Comparison of ENCODE assay signal across 10 cellular contexts in the genomic region with DNA sequence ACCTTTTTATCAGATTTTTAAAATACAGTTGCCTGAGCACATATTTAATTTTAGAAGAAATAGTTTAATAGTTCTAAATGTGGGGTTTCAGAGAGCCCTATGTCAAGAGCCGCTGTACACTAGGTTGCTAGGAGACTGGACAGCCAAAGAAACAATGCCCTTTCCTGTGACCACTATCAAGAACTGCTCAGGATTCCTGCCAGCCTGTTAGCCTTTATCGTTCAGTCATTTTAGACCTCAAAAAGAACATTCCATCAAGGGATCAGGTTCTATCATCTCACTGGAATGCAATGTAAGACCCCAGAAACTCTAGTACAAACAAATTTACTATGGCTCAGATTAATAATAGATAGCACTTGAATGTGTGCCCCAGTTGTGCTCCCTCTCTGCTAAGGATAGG.
DNase-seq lines count a peak whose midpoint lies in the region; ATAC-seq and TF ChIP-seq lines count a peak whose summit lies in the region.
"Had no signal": no experiment of that assay in that cellular context is flagged by ENCODE, and none has a peak within 500 bp of the region (broad histone marks: within the 10 kb centered on the region; RNA-seq: fewer than 3 reads in every experiment).

No MANE protein-coding gene starts in this region.

- no peaks in the 10 kb centered on the region for H3K36me3 ChIP-seq in breast epithelium
- H3K36me3 ChIP-seq in mesendoderm (ENCODE audit: control insufficient read depth, insufficient read depth, low read length) = no peaks in the 10 kb centered on the region

- no peaks in the 10 kb centered on the region for H3K36me3 Mint-ChIP-seq in MCF 10A (ENCODE audit: insufficient read depth, unreplicated experiment)
- H3K36me3 Mint-ChIP-seq in neural crest cell (ENCODE audit: low read depth) = peaks cover under 1% of the 10 kb centered on the region

- H3K27ac Mint-ChIP-seq in MCF 10A (ENCODE audit: low read depth, unreplicated experiment) (no peak overlapping the region), neural crest cell (ENCODE audit: unreplicated experiment) (peak overlapping the region; percentile 52)
- H3K27ac Mint-ChIP-seq: dendritic cell treated with granulocyte-macrophage colony-stimulating factor and Interleukin-4, amounts not matched to agents 40 ng/mL and 50 ng/mL, for 4 days had no signal

- DNase-seq in breast epithelium (ENCODE audit: low spot score in 2 of 2) (no peak), MCF 10A (ENCODE audit: unreplicated experiment) (no peak), fibroblast of mammary gland (ENCODE audit: low read depth) (peak; percentile 27), neural crest cell (ENCODE audit: low read depth, low spot score) (no peak), mesendoderm (no peak), NOMO-1 (lab: John Stamatoyannopoulos, UW; ENCODE audit: unreplicated experiment in 2 of 2) (no peak)
- DNase-seq in stimulated activated CD4-positive, alpha-beta T cell treated with anti-CD3 and anti-CD28 coated beads, Interleukin-4, amount 100 ng/mL, for 1 hour = no peak
- DNase-seq: NCI-H1417 treated with DMSO at 0.1 percent for 48 hours had no signal

- no peak overlapping the region for H4K8ac ChIP-seq in mesendoderm (ENCODE audit: low read depth, low read length)

- H3K4me3 Mint-ChIP-seq in MCF 10A (ENCODE audit: unreplicated experiment) = no peak overlapping the region
- peak overlapping the region; percentile 11 for H3K4me3 Mint-ChIP-seq in neural crest cell
- H3K4me3 Mint-ChIP-seq: dendritic cell treated with granulocyte-macrophage colony-stimulating factor and Interleukin-4, amounts not matched to agents 40 ng/mL and 50 ng/mL, for 4 days had no signal

- no peak overlapping the region for H2BK120ac ChIP-seq in mesendoderm (ENCODE audit: low read depth, low read length)

- H2BK5ac ChIP-seq in mesendoderm (ENCODE audit: low read length) = no peak overlapping the region

- H3K4ac ChIP-seq in mesendoderm (ENCODE audit: low read depth, low read length) = no peak overlapping the region

- no CpG with 5 or more reads among the region's 2 CpGs for WGBS in mesendoderm (ENCODE audit: extremely low coverage, insufficient coverage, low lambda C conversion rate)

- POLR2A ChIA-PET in MCF 10A (lab: Yijun Ruan, JAX) = no interaction called here

- H3K4me1 Mint-ChIP-seq in MCF 10A (ENCODE audit: insufficient read depth, unreplicated experiment) (no peaks in the 10 kb centered on the region), neural crest cell (peaks cover 50% of the 10 kb centered on the region)

- H3K4me1 ChIP-seq in breast epithelium = no peaks in the 10 kb centered on the region
- no peaks in the 10 kb centered on the region for H3K4me1 ChIP-seq in mesendoderm (ENCODE audit: control insufficient read depth, low read depth, low read length)

- no peak for TF ChIP-seq POLR2A in breast epithelium (IDR thresholded peaks at IDR 0.05)

- H4K5ac ChIP-seq in mesendoderm (ENCODE audit: low read length) = no peak overlapping the region

- H3K56ac ChIP-seq in mesendoderm (ENCODE audit: low read length) = no peak overlapping the region

- no peak overlapping the region for H3K4me3 ChIP-seq in breast epithelium
- no peak overlapping the region for H3K4me3 ChIP-seq in fibroblast of mammary gland (ENCODE audit: control insufficient read depth, low read depth, low read length)
- no peak overlapping the region for H3K4me3 ChIP-seq in mesendoderm (ENCODE audit: low read length)

- no peak overlapping the region for H2BK15ac ChIP-seq in mesendoderm (replicated peaks; ENCODE audit: low read depth)

- H3K9me3 ChIP-seq in breast epithelium = no peaks in the 10 kb centered on the region

- H3K27me3 ChIP-seq in breast epithelium (no peaks in the 10 kb centered on the region), mesendoderm (ENCODE audit: insufficient read depth, low read length, poor library complexity) (no peaks in the 10 kb centered on the region)

- H3K79me1 ChIP-seq in mesendoderm (ENCODE audit: low read length) = no peaks in the 10 kb centered on the region

- no peak for ATAC-seq in GM21529 (IDR thresholded peaks at IDR 0.05; ENCODE audit: unreplicated experiment)

- intact Hi-C loops in breast epithelium (cut with DNase I; ENCODE audit: low total_unique reads) = no loop called here
- intact Hi-C loops in MCF 10A (cut with micrococcal nuclease) = no loop called here

- TF ChIP-seq CTCF in breast epithelium (IDR thresholded peaks at IDR 0.05) (no peak), MCF 10A (IDR thresholded peaks at IDR 0.05; ENCODE audit: unreplicated experiment) (no peak), fibroblast of mammary gland (conservative IDR thresholded peaks at IDR 0.05; ENCODE audit: control insufficient read depth, insufficient read depth, low read depth, low read length) (no peak), neural crest cell (conservative IDR thresholded peaks at IDR 0.05) (no peak)

- BruUV-seq in MCF 10A (replicated peaks; lab: Mats Ljungman, UMichigan) = no TSS peak

- H2AK5ac ChIP-seq in mesendoderm (ENCODE audit: low read length) = no peak overlapping the region

- H3K27me3 Mint-ChIP-seq in MCF 10A (ENCODE audit: insufficient read depth, unreplicated experiment) = no peaks in the 10 kb centered on the region
- no peaks in the 10 kb centered on the region for H3K27me3 Mint-ChIP-seq in neural crest cell (ENCODE audit: low read depth)
- H3K27me3 Mint-ChIP-seq: dendritic cell treated with granulocyte-macrophage colony-stimulating factor and Interleukin-4, amounts not matched to agents 40 ng/mL and 50 ng/mL, for 4 days had no signal

- H3K18ac ChIP-seq in mesendoderm (ENCODE audit: low read length) = no peak overlapping the region

- H3K4me2 ChIP-seq in mesendoderm (ENCODE audit: low read length) = no peak overlapping the region

- H3K9me3 Mint-ChIP-seq in MCF 10A (ENCODE audit: unreplicated experiment) (peaks cover 2% of the 10 kb centered on the region), neural crest cell (peaks cover 1% of the 10 kb centered on the region)

- H3K27ac ChIP-seq in breast epithelium (peak overlapping the region; percentile 5 to 84), mesendoderm (ENCODE audit: low read depth, low read length) (no peak overlapping the region)

- no peak overlapping the region for H3K9ac ChIP-seq in mesendoderm (ENCODE audit: low read length)

- no peak overlapping the region for H3K23ac ChIP-seq in mesendoderm (ENCODE audit: low read length)

- CTCF ChIA-PET in MCF 10A (lab: Yijun Ruan, JAX) = interaction anchor here (1.0 kb wide), 1 partner anchor 8 kb away, joined by 3 read pairs; no protein-coding TSS in a partner anchor

- H3K79me2 ChIP-seq in mesendoderm (ENCODE audit: control insufficient read depth, insufficient read depth, low read length) = no peaks in the 10 kb centered on the region
